ENCODE assay signal across 9 cellular contexts in genomic region chr19:2549701-2550191, GRCh38.
DNase-seq lines count a peak whose midpoint lies in the region; ATAC-seq and TF ChIP-seq lines count a peak whose summit lies in the region.
"Had no signal": no experiment of that assay in that cellular context is flagged by ENCODE, and none has a peak within 500 bp of the region (broad histone marks: within the 10 kb centered on the region; RNA-seq: fewer than 3 reads in every experiment).

No MANE protein-coding gene starts in this region.

- H3K36me3 Mint-ChIP-seq in stimulated activated naive B cell treated with anti-CD40 and anti-IgM and Interleukin-4, amounts not matched to agents 10 μg/mL and 1 μg/mL and 100 μg/mL, for 72 hours = peaks cover 5 to 8% of the 10 kb centered on the region in 2 donors

- H3K36me3 ChIP-seq in HEK293 (ENCODE audit: control insufficient read depth in 2 of 2, insufficient read depth in 1 of 2, low read length in 2 of 2) (no peaks in the 10 kb centered on the region), adrenal gland (replicated peaks in 1 of 2) (no peaks in the 10 kb centered on the region)

- POLR2A ChIA-PET in HEK293 (lab: Yijun Ruan, JAX) = interaction anchor here (0.7 kb wide), 1 partner anchor 30 kb away, joined by 5 read pairs; no protein-coding TSS in a partner anchor

- WGBS in adrenal gland, 4 donors = 66 to 82% (median 67%) methylated on average over 10 to 11 of the region's 11 CpGs

- CTCF ChIA-PET in HEK293 (lab: Yijun Ruan, JAX) = no interaction called here

- H3K9me3 Mint-ChIP-seq in stimulated activated naive B cell treated with anti-CD40 and anti-IgM and Interleukin-4, amounts not matched to agents 10 μg/mL and 1 μg/mL and 100 μg/mL, for 72 hours = peaks cover 0 to 2% of the 10 kb centered on the region in 2 donors

- H3K4me1 ChIP-seq in HEK293 (ENCODE audit: control insufficient read depth, insufficient read depth, low read length) = no peaks in the 10 kb centered on the region; the same call in 1 of the 2 replicates
- H3K4me1 ChIP-seq in adrenal gland (replicated peaks in 1 of 2) = peaks cover 11 to 28% of the 10 kb centered on the region in 2 donors

- ATAC-seq in stimulated activated naive B cell treated with anti-CD40 and anti-IgM and Interleukin-4, amounts not matched to agents 10 μg/mL and 1 μg/mL and 100 μg/mL, for 72 hours (replicated peaks) = no peak
- ATAC-seq in GM21526 (IDR thresholded peaks at IDR 0.05; ENCODE audit: low FRiP score, unreplicated experiment) (no peak), GM18511 (IDR thresholded peaks at IDR 0.05; ENCODE audit: unreplicated experiment) (no peak), GM19397 (IDR thresholded peaks at IDR 0.05; ENCODE audit: unreplicated experiment) (no peak), HG03139 (IDR thresholded peaks at IDR 0.05; ENCODE audit: unreplicated experiment) (no peak)

- no peaks in the 10 kb centered on the region for H3K27me3 ChIP-seq in adrenal gland

- H3K4me3 ChIP-seq in HEK293 (ENCODE audit: low read depth, low read length) = no peak overlapping the region
- no peak overlapping the region for H3K4me3 ChIP-seq in adrenal gland

- DNase-seq in adrenal gland = peak; percentile 67 to 89 (median 79)
- DNase-seq in hypothalamus (lab: John Stamatoyannopoulos, UW) = peak in 44 of 51 donors; percentile 22 to 90 (median 70)
- DNase-seq in stimulated activated naive B cell treated with anti-CD40 and anti-IgM and Interleukin-4, amounts not matched to agents 10 μg/mL and 1 μg/mL and 100 μg/mL, for 72 hours = no peak
- DNase-seq: endodermal cell had no signal

- TF ChIP-seq CTCF in HEK293 (tag by site-specific recombination; IDR thresholded peaks at IDR 0.05) = no peak
- no peak for TF ChIP-seq CTCF in adrenal gland (IDR thresholded peaks at IDR 0.05)

- H3K4me3 Mint-ChIP-seq in stimulated activated naive B cell treated with anti-CD40 and anti-IgM and Interleukin-4, amounts not matched to agents 10 μg/mL and 1 μg/mL and 100 μg/mL, for 72 hours = no peak overlapping the region
- H3K4me3 Mint-ChIP-seq: endodermal cell had no signal

- H3K27ac ChIP-seq in HEK293 (ENCODE audit: extremely low read depth, low read depth, low read length) (no peak overlapping the region), adrenal gland (peak overlapping the region in 4 of 5 donors; percentile 38 to 86 (median 74))

- H3K27ac Mint-ChIP-seq in stimulated activated naive B cell treated with anti-CD40 and anti-IgM and Interleukin-4, amounts not matched to agents 10 μg/mL and 1 μg/mL and 100 μg/mL, for 72 hours = peak overlapping the region; percentile 42
- H3K27ac Mint-ChIP-seq: endodermal cell had no signal

- peaks cover 35 to 55% of the 10 kb centered on the region in 2 donors for H3K4me1 Mint-ChIP-seq in stimulated activated naive B cell treated with anti-CD40 and anti-IgM and Interleukin-4, amounts not matched to agents 10 μg/mL and 1 μg/mL and 100 μg/mL, for 72 hours

- no peak for TF ChIP-seq POLR2A in adrenal gland (IDR thresholded peaks at IDR 0.05)

- no peaks in the 10 kb centered on the region for H3K9me3 ChIP-seq in HEK293 (ENCODE audit: control insufficient read depth, insufficient read depth, low read depth, low read length)
- no peaks in the 10 kb centered on the region for H3K9me3 ChIP-seq in adrenal gland (replicated peaks in 1 of 3)

- no peaks in the 10 kb centered on the region for H3K27me3 Mint-ChIP-seq in stimulated activated naive B cell treated with anti-CD40 and anti-IgM and Interleukin-4, amounts not matched to agents 10 μg/mL and 1 μg/mL and 100 μg/mL, for 72 hours

- intact Hi-C loops in adrenal gland (cut with DNase I) = loop anchor here in 1 of 2 donors (10.0 kb wide), 1 partner anchor 55 kb away; no protein-coding TSS in a partner anchor

TF ChIP-seq in HEK293, 187 proteins besides CTCF, POLR2A, EP300 and RAD21:
- TF ChIP-seq ZBTB17 (tag by site-specific recombination; IDR thresholded peaks at IDR 0.05) = no peak
- no peak for TF ChIP-seq ZNF175 (tag by site-specific recombination; IDR thresholded peaks at IDR 0.05)
- no peak for TF ChIP-seq PRDM1 (tag by site-specific recombination; IDR thresholded peaks at IDR 0.05)
- TF ChIP-seq PRDM4 (tag by site-specific recombination; IDR thresholded peaks at IDR 0.05) = no peak
- TF ChIP-seq ZNF2 (tag by site-specific recombination; IDR thresholded peaks at IDR 0.05) = no peak
- no peak for TF ChIP-seq ZNF510 (tag by site-specific recombination; IDR thresholded peaks at IDR 0.05; ENCODE audit: insufficient replicate concordance)
- TF ChIP-seq KLF8 (tag by site-specific recombination; IDR thresholded peaks at IDR 0.05) = no peak
- no peak for TF ChIP-seq ZNF248 (tag by site-specific recombination; IDR thresholded peaks at IDR 0.05)
- peak; percentile 53; the same call in 1 of the 2 replicates for TF ChIP-seq MZF1 (tag by site-specific recombination; IDR thresholded peaks at IDR 0.05; ENCODE audit: borderline replicate concordance)
